9 cellular contexts compared by ENCODE assay signal in genomic region chr2:179460530-179460929, GRCh38.
DNase-seq lines count a peak whose midpoint lies in the region; ATAC-seq lines count a peak whose summit lies in the region.
"Had no signal": no experiment of that assay in that cellular context is flagged by ENCODE, and none has a peak within 500 bp of the region (broad histone marks: within the 10 kb centered on the region; RNA-seq: fewer than 3 reads in every experiment).

No MANE protein-coding gene starts in this region.

- no peaks in the 10 kb centered on the region for H3K36me3 Mint-ChIP-seq in activated T-cell treated with anti-CD3 and anti-CD28 coated beads, Interleukin-2, amount 50 U/mL, for 24 hours (ENCODE audit: low read depth)

- H3K27me3 Mint-ChIP-seq in stimulated activated naive CD8-positive, alpha-beta T cell treated with anti-CD3 and anti-CD28 coated beads, Interleukin-15, amount 100 ng/mL, for 72 hours, result peaks cover 9% of the 10 kb centered on the region
- H3K27me3 Mint-ChIP-seq in activated T-cell treated with anti-CD3 and anti-CD28 coated beads, Interleukin-2, amount 50 U/mL, for 24 hours, result no peaks in the 10 kb centered on the region

- H3K27ac Mint-ChIP-seq in stimulated activated naive CD8-positive, alpha-beta T cell treated with anti-CD3 and anti-CD28 coated beads, Interleukin-15, amount 100 ng/mL, for 72 hours, result no peak overlapping the region
- peak overlapping the region; percentile 28 for H3K27ac Mint-ChIP-seq in activated T-cell treated with anti-CD3 and anti-CD28 coated beads, Interleukin-2, amount 50 U/mL, for 24 hours

- H3K9me3 Mint-ChIP-seq in stimulated activated naive CD8-positive, alpha-beta T cell treated with anti-CD3 and anti-CD28 coated beads, Interleukin-15, amount 100 ng/mL, for 72 hours, result peaks cover 6 to 12% of the 10 kb centered on the region in 2 donors
- peaks cover 10% of the 10 kb centered on the region for H3K9me3 Mint-ChIP-seq in activated T-cell treated with anti-CD3 and anti-CD28 coated beads, Interleukin-2, amount 50 U/mL, for 24 hours

- DNase-seq in stimulated activated naive CD8-positive, alpha-beta T cell treated with anti-CD3 and anti-CD28 coated beads, Interleukin-15, Interleukin-2, amounts not matched to agents 100 U/mL and 50 U/mL, for 24 hours, result peak; percentile 19
- no peak for DNase-seq in stimulated activated naive CD8-positive, alpha-beta T cell treated with anti-CD3 and anti-CD28 coated beads, Interleukin-15, amount 100 ng/mL, for 72 hours
- DNase-seq in activated T-cell treated with anti-CD3 and anti-CD28 coated beads, Interleukin-2, amount 50 U/mL, for 24 hours, result no peak
- DNase-seq in hepatic stellate cell (ENCODE audit: low spot score) (peak; percentile 35), amygdala (lab: John Stamatoyannopoulos, UW) (no peak), medulla oblongata (ENCODE audit: extremely low spot score) (no peak)
- DNase-seq: DND-41 had no signal

- H3K4me1 Mint-ChIP-seq in stimulated activated naive CD8-positive, alpha-beta T cell treated with anti-CD3 and anti-CD28 coated beads, Interleukin-15, amount 100 ng/mL, for 72 hours, result peaks cover 5% of the 10 kb centered on the region
- H3K4me1 Mint-ChIP-seq in activated T-cell treated with anti-CD3 and anti-CD28 coated beads, Interleukin-2, amount 50 U/mL, for 24 hours (ENCODE audit: low read depth), result peaks cover 6% of the 10 kb centered on the region

- ATAC-seq in stimulated activated naive CD8-positive, alpha-beta T cell treated with anti-CD3 and anti-CD28 coated beads, Interleukin-15, Interleukin-2, amounts not matched to agents 100 U/mL and 50 U/mL, for 24 hours, result peak; percentile 71
- ATAC-seq in stimulated activated naive CD8-positive, alpha-beta T cell treated with anti-CD3 and anti-CD28 coated beads, Interleukin-15, amount 100 ng/mL, for 72 hours, result no peak
- ATAC-seq in GM18519 (IDR thresholded peaks at IDR 0.05; ENCODE audit: low FRiP score, unreplicated experiment) (no peak), GM21423 (IDR thresholded peaks at IDR 0.05; ENCODE audit: unreplicated experiment) (no peak)

- H3K4me3 Mint-ChIP-seq in stimulated activated naive CD8-positive, alpha-beta T cell treated with anti-CD3 and anti-CD28 coated beads, Interleukin-15, amount 100 ng/mL, for 72 hours, result no peak overlapping the region
- H3K4me3 Mint-ChIP-seq in activated T-cell treated with anti-CD3 and anti-CD28 coated beads, Interleukin-2, amount 50 U/mL, for 24 hours, result no peak overlapping the region

Comparison
In these comparisons a context has a peak if more than half of its experiments do, and no peak if none do; other contexts are left out.
1. DNase-seq: peak in stimulated activated naive CD8-positive, alpha-beta T cell treated with anti-CD3 and anti-CD28 coated beads, Interleukin-15, Interleukin-2, amounts not matched to agents 100 U/mL and 50 U/mL, for 24 hours (single experiment) and hepatic stellate cell (single experiment); none in stimulated activated naive CD8-positive, alpha-beta T cell treated with anti-CD3 and anti-CD28 coated beads, Interleukin-15, amount 100 ng/mL, for 72 hours (0 of 2), activated T-cell treated with anti-CD3 and anti-CD28 coated beads, Interleukin-2, amount 50 U/mL, for 24 hours (single experiment), amygdala (0 of 56) and medulla oblongata (single experiment).